In genomic region chr13:67221630-67222226, GRCh38 we compare ENCODE assay signal across 11 cellular contexts. TPM values are rescaled to one million over a fixed set of nuclear protein-coding genes. Genes with fewer than 3 reads are reported as not detected.
DNase-seq lines count a peak whose midpoint lies in the region; ATAC-seq and TF ChIP-seq lines count a peak whose summit lies in the region.
"Had no signal": no experiment of that assay in that cellular context is flagged by ENCODE, and none has a peak within 500 bp of the region (broad histone marks: within the 10 kb centered on the region; RNA-seq: fewer than 3 reads in every experiment).

No MANE protein-coding gene starts in this region.

- H3K4me3 Mint-ChIP-seq in nephron (peak overlapping the region; percentile 7 to 22 (median 18)), WTC11 (no peak overlapping the region)
- H3K4me3 Mint-ChIP-seq: natural killer cell treated with Interleukin-12 subunit alpha and Interleukin-12 subunit beta and Interleukin-15 and Interleukin-18, amount 100 ng/mL, for 72 hours had no signal

- H3K27ac Mint-ChIP-seq in nephron: no peak overlapping the region
- H3K27ac Mint-ChIP-seq in WTC11: no peak overlapping the region
- H3K27ac Mint-ChIP-seq: natural killer cell treated with Interleukin-12 subunit alpha and Interleukin-12 subunit beta and Interleukin-15 and Interleukin-18, amount 100 ng/mL, for 72 hours had no signal

- DNase-seq in HEK293T (ENCODE audit: extremely low spot score) (peak; percentile 61), NCI-H82 (lab: John Stamatoyannopoulos, UW) (peak; percentile 79), WTC11 (ENCODE audit: low spot score) (no peak)
- no peak for DNase-seq in activated CD4-positive, alpha-beta T cell treated with anti-CD3 and anti-CD28 coated beads for 4 hours
- DNase-seq: activated CD4-positive, alpha-beta T cell treated with anti-CD3 and anti-CD28 coated beads for 48 hours; Calu3; NCI-H2081 treated with DMSO at 0.1 percent for 48 hours had no signal

- CTCF ChIA-PET in HEK293T (lab: Yijun Ruan, JAX) (interaction anchor here (0.7 to 1.1 kb wide), 4 partner anchors 35 to 527 kb away, joined by 3 read pairs; no protein-coding TSS in a partner anchor), WTC11 (lab: Charles Lee) (no interaction called here)

- POLR2A ChIA-PET in HEK293T (lab: Yijun Ruan, JAX) (interaction anchor here (1.8 kb wide), 1 partner anchor 10 kb away, joined by 5 read pairs; no protein-coding TSS in a partner anchor), WTC11 (lab: Charles Lee) (no interaction called here)

- H3K36me3 Mint-ChIP-seq in nephron (ENCODE audit: low read depth) (peaks cover 16% of the 10 kb centered on the region), WTC11 (no peaks in the 10 kb centered on the region)
- H3K36me3 Mint-ChIP-seq: natural killer cell treated with Interleukin-12 subunit alpha and Interleukin-12 subunit beta and Interleukin-15 and Interleukin-18, amount 100 ng/mL, for 72 hours had no signal

- no peaks in the 10 kb centered on the region for H3K27me3 Mint-ChIP-seq in nephron (ENCODE audit: low read depth)
- H3K27me3 Mint-ChIP-seq in WTC11 (ENCODE audit: low read depth): no peaks in the 10 kb centered on the region

- H3K9me3 Mint-ChIP-seq in nephron (no peaks in the 10 kb centered on the region), WTC11 (no peaks in the 10 kb centered on the region)
- H3K9me3 Mint-ChIP-seq: natural killer cell treated with Interleukin-12 subunit alpha and Interleukin-12 subunit beta and Interleukin-15 and Interleukin-18, amount 100 ng/mL, for 72 hours had no signal

- TF ChIP-seq CTCF in nephron (IDR thresholded peaks at IDR 0.05; ENCODE audit: unreplicated experiment in 3 of 3) (no peak), WTC11 (IDR thresholded peaks at IDR 0.05) (no peak)

- ATAC-seq in GM18867 (IDR thresholded peaks at IDR 0.05; ENCODE audit: unreplicated experiment): peak; percentile 73
- ATAC-seq in WTC11: no peak
- no peak for ATAC-seq in HG03460 (IDR thresholded peaks at IDR 0.05; ENCODE audit: unreplicated experiment)
- ATAC-seq: natural killer cell treated with Interleukin-12 subunit alpha and Interleukin-12 subunit beta and Interleukin-15 and Interleukin-18, amount 100 ng/mL, for 72 hours had no signal

- peaks cover 35% of the 10 kb centered on the region for H3K4me1 Mint-ChIP-seq in nephron
- H3K4me1 Mint-ChIP-seq in WTC11: peaks cover 6% of the 10 kb centered on the region

TF ChIP-seq in HEK293T, 16 proteins besides CTCF, POLR2A, EP300 and RAD21:
- TF ChIP-seq NFRKB (IDR thresholded peaks at IDR 0.05): no peak
- TF ChIP-seq CTBP1 (IDR thresholded peaks at IDR 0.05; ENCODE audit: borderline replicate concordance): no peak
- TF ChIP-seq ZNF384 (IDR thresholded peaks at IDR 0.05): no peak
- no peak for TF ChIP-seq SUZ12 (IDR thresholded peaks at IDR 0.05)
- TF ChIP-seq SP1 (IDR thresholded peaks at IDR 0.05): no peak
- no peak for TF ChIP-seq FOXA1 (IDR thresholded peaks at IDR 0.05)

TF ChIP-seq in WTC11, 78 proteins besides CTCF, POLR2A, EP300 and RAD21:
- TF ChIP-seq CREB1 (CRISPR knock-in tag; IDR thresholded peaks at IDR 0.05): no peak
- no peak for TF ChIP-seq MYBL2 (CRISPR knock-in tag; IDR thresholded peaks at IDR 0.05)
- no peak for TF ChIP-seq NR3C1 (CRISPR knock-in tag; conservative IDR thresholded peaks at IDR 0.05; ENCODE audit: low read depth)
- TF ChIP-seq, protein P1, sequence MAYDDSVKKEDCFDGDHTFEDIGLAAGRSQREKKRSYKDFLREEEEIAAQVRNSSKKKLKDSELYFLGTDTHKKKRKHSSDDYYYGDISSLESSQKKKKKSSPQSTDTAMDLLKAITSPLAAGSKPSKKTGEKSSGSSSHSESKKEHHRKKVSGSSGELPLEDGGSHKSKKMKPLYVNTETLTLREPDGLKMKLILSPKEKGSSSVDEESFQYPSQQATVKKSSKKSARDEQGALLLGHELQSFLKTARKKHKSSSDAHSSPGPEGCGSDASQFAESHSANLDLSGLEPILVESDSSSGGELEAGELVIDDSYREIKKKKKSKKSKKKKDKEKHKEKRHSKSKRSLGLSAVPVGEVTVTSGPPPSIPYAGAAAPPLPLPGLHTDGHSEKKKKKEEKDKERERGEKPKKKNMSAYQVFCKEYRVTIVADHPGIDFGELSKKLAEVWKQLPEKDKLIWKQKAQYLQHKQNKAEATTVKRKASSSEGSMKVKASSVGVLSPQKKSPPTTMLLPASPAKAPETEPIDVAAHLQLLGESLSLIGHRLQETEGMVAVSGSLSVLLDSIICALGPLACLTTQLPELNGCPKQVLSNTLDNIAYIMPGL (CRISPR knock-in tag; IDR thresholded peaks at IDR 0.05): no peak
- no peak for TF ChIP-seq ZNF532 (CRISPR knock-in tag; IDR thresholded peaks at IDR 0.05; ENCODE audit: borderline replicate concordance)
- TF ChIP-seq JUN (CRISPR knock-in tag; IDR thresholded peaks at IDR 0.05): no peak
- TF ChIP-seq NFYB (CRISPR knock-in tag; conservative IDR thresholded peaks at IDR 0.05; ENCODE audit: low read depth): no peak
- TF ChIP-seq NR2C2 (CRISPR knock-in tag; IDR thresholded peaks at IDR 0.05): no peak
- TF ChIP-seq, protein P2, sequence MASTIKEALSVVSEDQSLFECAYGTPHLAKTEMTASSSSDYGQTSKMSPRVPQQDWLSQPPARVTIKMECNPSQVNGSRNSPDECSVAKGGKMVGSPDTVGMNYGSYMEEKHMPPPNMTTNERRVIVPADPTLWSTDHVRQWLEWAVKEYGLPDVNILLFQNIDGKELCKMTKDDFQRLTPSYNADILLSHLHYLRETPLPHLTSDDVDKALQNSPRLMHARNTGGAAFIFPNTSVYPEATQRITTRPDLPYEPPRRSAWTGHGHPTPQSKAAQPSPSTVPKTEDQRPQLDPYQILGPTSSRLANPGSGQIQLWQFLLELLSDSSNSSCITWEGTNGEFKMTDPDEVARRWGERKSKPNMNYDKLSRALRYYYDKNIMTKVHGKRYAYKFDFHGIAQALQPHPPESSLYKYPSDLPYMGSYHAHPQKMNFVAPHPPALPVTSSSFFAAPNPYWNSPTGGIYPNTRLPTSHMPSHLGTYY (CRISPR knock-in tag; IDR thresholded peaks at IDR 0.05): no peak
- TF ChIP-seq, protein P3, sequence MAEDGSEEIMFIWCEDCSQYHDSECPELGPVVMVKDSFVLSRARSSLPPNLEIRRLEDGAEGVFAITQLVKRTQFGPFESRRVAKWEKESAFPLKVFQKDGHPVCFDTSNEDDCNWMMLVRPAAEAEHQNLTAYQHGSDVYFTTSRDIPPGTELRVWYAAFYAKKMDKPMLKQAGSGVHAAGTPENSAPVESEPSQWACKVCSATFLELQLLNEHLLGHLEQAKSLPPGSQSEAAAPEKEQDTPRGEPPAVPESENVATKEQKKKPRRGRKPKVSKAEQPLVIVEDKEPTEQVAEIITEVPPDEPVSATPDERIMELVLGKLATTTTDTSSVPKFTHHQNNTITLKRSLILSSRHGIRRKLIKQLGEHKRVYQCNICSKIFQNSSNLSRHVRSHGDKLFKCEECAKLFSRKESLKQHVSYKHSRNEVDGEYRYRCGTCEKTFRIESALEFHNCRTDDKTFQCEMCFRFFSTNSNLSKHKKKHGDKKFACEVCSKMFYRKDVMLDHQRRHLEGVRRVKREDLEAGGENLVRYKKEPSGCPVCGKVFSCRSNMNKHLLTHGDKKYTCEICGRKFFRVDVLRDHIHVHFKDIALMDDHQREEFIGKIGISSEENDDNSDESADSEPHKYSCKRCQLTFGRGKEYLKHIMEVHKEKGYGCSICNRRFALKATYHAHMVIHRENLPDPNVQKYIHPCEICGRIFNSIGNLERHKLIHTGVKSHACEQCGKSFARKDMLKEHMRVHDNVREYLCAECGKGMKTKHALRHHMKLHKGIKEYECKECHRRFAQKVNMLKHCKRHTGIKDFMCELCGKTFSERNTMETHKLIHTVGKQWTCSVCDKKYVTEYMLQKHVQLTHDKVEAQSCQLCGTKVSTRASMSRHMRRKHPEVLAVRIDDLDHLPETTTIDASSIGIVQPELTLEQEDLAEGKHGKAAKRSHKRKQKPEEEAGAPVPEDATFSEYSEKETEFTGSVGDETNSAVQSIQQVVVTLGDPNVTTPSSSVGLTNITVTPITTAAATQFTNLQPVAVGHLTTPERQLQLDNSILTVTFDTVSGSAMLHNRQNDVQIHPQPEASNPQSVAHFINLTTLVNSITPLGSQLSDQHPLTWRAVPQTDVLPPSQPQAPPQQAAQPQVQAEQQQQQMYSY (CRISPR knock-in tag; IDR thresholded peaks at IDR 0.05): no peak
- no peak for TF ChIP-seq ZMAT4 (CRISPR knock-in tag; IDR thresholded peaks at IDR 0.05)
- no peak for TF ChIP-seq TEAD4 (CRISPR knock-in tag; IDR thresholded peaks at IDR 0.05)

RNA-seq across cellular contexts. Expression of gene PCDH9, which starts 8.4 kb away (rescaled TPM):
- 0.25 to 0.48 TPM (median 0.34 TPM) in 3 replicates for total RNA-seq in WTC11 (2021)

Comparison
In these comparisons a context has a peak if more than half of its experiments do, and no peak if none do; other contexts are left out.
1. DNase-seq: peak in HEK293T (single experiment) and NCI-H82 (single experiment); none in WTC11 (single experiment) and activated CD4-positive, alpha-beta T cell treated with anti-CD3 and anti-CD28 coated beads for 4 hours (0 of 2).